In genomic region chr2:206159346-206160123, GRCh38 we compare ENCODE assay signal across 8 cellular contexts. TPM values are rescaled to one million over a fixed set of nuclear protein-coding genes. Genes with fewer than 3 reads are reported as not detected.
A peak's percentile ranks its signal among the peaks of the same experiment; 100 is the strongest.
DNase-seq lines count a peak whose midpoint lies in the region; ATAC-seq, FAIRE-seq and TF ChIP-seq lines count a peak whose summit lies in the region.

TSS of gene EEF1B2 (plus strand) at chr2:206159895. CDS start at chr2:206159980, 85 bp downstream.
TSS of gene NDUFS1 (minus strand) at chr2:206159444. CDS start at chr2:206153678, 5,766 bp downstream.

- no peak for TF ChIP-seq CTCF in AG10803 (conservative IDR thresholded peaks at IDR 0.05; ENCODE audit: low read length)

- FAIRE-seq in islet of Langerhans (lab: Jason Lieb, UNC), result peak; percentile 49

- DNase-seq in AG10803 (ENCODE audit: low read depth), result peak; percentile 97
- DNase-seq in NCI-H460 (ENCODE audit: extremely low read depth, low read depth), result peak; percentile 98
- DNase-seq in activated CD4-positive, CD25-positive, alpha-beta regulatory T cell treated with anti-CD3 and anti-CD28 coated beads, Interleukin-2, amount 50 U/mL, for 72 hours, result peak; percentile 95
- peak; percentile 64 to 94 for DNase-seq in cerebellar nuclear complex (lab: John Stamatoyannopoulos, UW)
- peak; percentile 95 for DNase-seq in stimulated activated CD4-positive, alpha-beta T cell treated with anti-CD3 and anti-CD28 coated beads, Interleukin-12 subunit alpha, Interleukin-12 subunit beta, amount 100 ng/mL, for 4 hours

- peak; percentile 87 for ATAC-seq in GM19043 (IDR thresholded peaks at IDR 0.05; ENCODE audit: low read depth, unreplicated experiment)
- ATAC-seq in HG03378 (IDR thresholded peaks at IDR 0.05; ENCODE audit: unreplicated experiment), result peak; percentile 88

- peak within 1 kb of the TSS; percentile 96 for H3K4me3 ChIP-seq in AG10803 (ENCODE audit: low read length)

RNA-seq across cellular contexts. Expression of gene EEF1B2, which starts in this region (rescaled TPM):
- total RNA-seq in NCI-H460 (2014; rRNA removed; shearing (Covaris generic)), result 1,212 and 1,353 TPM in 2 replicates
- 1,161 and 1,782 TPM in 2 replicates for polyA plus RNA-seq in NCI-H460 (2014; cell fraction: nucleus; rRNA removed)

RNA-seq across cellular contexts. Expression of gene NDUFS1, which starts in this region (rescaled TPM):
- total RNA-seq in NCI-H460 (2014; rRNA removed; shearing (Covaris generic)), result 194 and 203 TPM in 2 replicates
- 145 and 185 TPM in 2 replicates for polyA plus RNA-seq in NCI-H460 (2014; cell fraction: nucleus; rRNA removed)

Comparison
In these comparisons a context has a peak if more than half of its experiments do, and no peak if none do; other contexts are left out.
1. Peak in every context shown above with its lines: DNase-seq, ATAC-seq and H3K4me3 ChIP-seq.